Comparison of ENCODE assay signal across 8 cellular contexts in the genomic region with DNA sequence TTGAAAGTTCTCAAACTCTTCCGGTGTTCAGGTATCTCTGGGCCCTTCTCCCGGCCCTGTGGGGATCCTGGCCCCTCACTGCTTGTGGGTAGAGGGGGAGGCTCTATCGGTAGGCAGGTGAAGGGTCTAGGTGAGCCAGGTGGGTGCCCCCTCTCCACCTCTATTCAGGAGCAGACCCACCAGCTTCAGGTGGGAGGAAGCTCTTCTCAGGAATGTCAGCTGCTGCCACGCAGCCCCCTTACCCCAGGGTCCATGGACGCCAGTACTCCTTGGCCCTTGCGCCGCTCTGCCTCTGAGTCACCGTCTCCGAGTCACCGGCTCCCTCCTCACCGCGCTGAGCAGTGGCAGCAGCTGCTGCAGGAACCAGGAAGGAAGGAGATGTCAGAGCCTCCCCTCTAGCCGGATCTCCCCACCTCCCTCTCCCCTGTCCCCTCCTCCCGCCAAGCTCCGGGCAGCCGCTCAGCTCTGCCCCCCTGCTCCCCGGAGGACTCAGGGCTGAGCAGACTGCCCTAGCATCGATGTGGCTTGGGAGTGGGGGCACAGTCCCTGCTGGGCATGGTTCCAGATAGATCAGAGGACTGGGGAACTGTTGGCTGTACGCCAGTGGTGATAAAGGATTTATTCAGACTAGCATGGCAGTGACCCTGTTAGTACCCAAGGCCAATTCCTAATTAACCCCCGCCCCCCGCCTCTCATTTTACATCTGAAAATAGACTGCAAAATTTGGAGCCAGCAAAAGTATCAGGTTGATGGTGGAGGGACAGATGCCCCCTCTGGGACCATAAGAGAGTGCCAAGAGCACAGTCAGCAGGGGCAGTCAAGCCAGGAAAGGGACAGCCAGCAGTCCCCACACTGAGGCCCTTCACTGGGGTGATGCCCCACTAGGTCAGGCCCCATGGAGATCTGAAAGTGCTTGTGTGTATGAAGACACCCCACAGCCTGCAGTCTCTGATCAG. TPM values are rescaled to one million over a fixed set of nuclear protein-coding genes. Genes with fewer than 3 reads are reported as not detected.
DNase-seq lines count a peak whose midpoint lies in the region; ATAC-seq and TF ChIP-seq lines count a peak whose summit lies in the region.

A gene with protein sequence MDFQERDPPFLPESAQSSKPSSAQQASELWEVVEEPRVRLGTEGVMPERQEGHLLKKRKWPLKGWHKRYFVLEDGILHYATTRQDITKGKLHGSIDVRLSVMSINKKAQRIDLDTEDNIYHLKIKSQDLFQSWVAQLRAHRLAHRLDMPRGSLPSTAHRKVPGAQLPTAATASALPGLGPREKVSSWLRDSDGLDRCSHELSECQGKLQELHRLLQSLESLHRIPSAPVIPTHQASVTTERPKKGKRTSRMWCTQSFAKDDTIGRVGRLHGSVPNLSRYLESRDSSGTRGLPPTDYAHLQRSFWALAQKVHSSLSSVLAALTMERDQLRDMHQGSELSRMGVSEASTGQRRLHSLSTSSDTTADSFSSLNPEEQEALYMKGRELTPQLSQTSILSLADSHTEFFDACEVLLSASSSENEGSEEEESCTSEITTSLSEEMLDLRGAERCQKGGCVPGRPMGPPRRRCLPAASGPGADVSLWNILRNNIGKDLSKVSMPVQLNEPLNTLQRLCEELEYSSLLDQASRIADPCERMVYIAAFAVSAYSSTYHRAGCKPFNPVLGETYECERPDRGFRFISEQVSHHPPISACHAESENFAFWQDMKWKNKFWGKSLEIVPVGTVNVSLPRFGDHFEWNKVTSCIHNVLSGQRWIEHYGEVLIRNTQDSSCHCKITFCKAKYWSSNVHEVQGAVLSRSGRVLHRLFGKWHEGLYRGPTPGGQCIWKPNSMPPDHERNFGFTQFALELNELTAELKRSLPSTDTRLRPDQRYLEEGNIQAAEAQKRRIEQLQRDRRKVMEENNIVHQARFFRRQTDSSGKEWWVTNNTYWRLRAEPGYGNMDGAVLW (minus strand): TSS at position 371 of the 956 bp plus-strand sequence. CDS start 1,516 bp downstream, outside the sequence.

- H3K27ac ChIP-seq in KOPT-K1 (ENCODE audit: low read depth, low read length, poor library complexity, severe bottlenecking), result peak within 1 kb of the TSS; percentile 63
- peak within 1 kb of the TSS; percentile 78 for H3K27ac ChIP-seq in RWPE1

- in situ Hi-C loops in Caki2 (cut with HindIII; ENCODE audit: low pct_unique_long_range_greater_than_20kb, low sequenced_read_pairs), result no loop called here

- peak within 1 kb of the TSS; percentile 82 for H3K4me3 ChIP-seq in fibroblast of pulmonary artery (replicated peaks; ENCODE audit: low read depth, low read length)

- H3K4me1 Mint-ChIP-seq in activated T-helper 17 cell treated with anti-CD3 and anti-CD28 coated beads, Interleukin-2, amount 50 U/mL, for 72 hours, result peaks cover 15% of the 10 kb centered on the region
- H3K4me1 Mint-ChIP-seq in nephron, result peaks cover 22% of the 10 kb centered on the region
- peaks cover 25% of the 10 kb centered on the region for H3K4me1 Mint-ChIP-seq in stimulated activated naive CD8-positive, alpha-beta T cell treated with anti-CD3 and anti-CD28 coated beads, Interleukin-15, Interleukin-2, amounts not matched to agents 100 ng/mL and 50 ng/mL, for 24 hours (ENCODE audit: low read depth)

- H3K9me3 ChIP-seq in KOPT-K1 (ENCODE audit: insufficient read depth, low read length, poor library complexity, severe bottlenecking), result no peaks in the 10 kb centered on the region

- no peaks in the 10 kb centered on the region for H3K9me3 Mint-ChIP-seq in activated T-helper 17 cell treated with anti-CD3 and anti-CD28 coated beads, Interleukin-2, amount 50 U/mL, for 72 hours
- H3K9me3 Mint-ChIP-seq in nephron, result no peaks in the 10 kb centered on the region
- H3K9me3 Mint-ChIP-seq in stimulated activated naive CD8-positive, alpha-beta T cell treated with anti-CD3 and anti-CD28 coated beads, Interleukin-15, Interleukin-2, amounts not matched to agents 100 ng/mL and 50 ng/mL, for 24 hours, result no peaks in the 10 kb centered on the region

- peak within 1 kb of the TSS; percentile 90 for H3K27ac Mint-ChIP-seq in activated T-helper 17 cell treated with anti-CD3 and anti-CD28 coated beads, Interleukin-2, amount 50 U/mL, for 72 hours
- H3K27ac Mint-ChIP-seq in nephron, result peak within 1 kb of the TSS; percentile 57 to 80 (median 74)
- peak within 1 kb of the TSS; percentile 87 for H3K27ac Mint-ChIP-seq in stimulated activated naive CD8-positive, alpha-beta T cell treated with anti-CD3 and anti-CD28 coated beads, Interleukin-15, Interleukin-2, amounts not matched to agents 100 ng/mL and 50 ng/mL, for 24 hours

- peak within 1 kb of the TSS; percentile 93 for H3K4me3 Mint-ChIP-seq in activated T-helper 17 cell treated with anti-CD3 and anti-CD28 coated beads, Interleukin-2, amount 50 U/mL, for 72 hours
- H3K4me3 Mint-ChIP-seq in nephron, result peak within 1 kb of the TSS; percentile 96 to 97 (median 96)
- H3K4me3 Mint-ChIP-seq in stimulated activated naive CD8-positive, alpha-beta T cell treated with anti-CD3 and anti-CD28 coated beads, Interleukin-15, Interleukin-2, amounts not matched to agents 100 ng/mL and 50 ng/mL, for 24 hours, result peak within 1 kb of the TSS; percentile 94

- CTCF ChIA-PET in RWPE1 (lab: Yijun Ruan, JAX), result interaction anchor here (0.8 to 1.3 kb wide), 2 partner anchors 9 to 19 kb away, joined by 4 to 5 read pairs; partner anchors contain the start of gene SCRN2

- peaks cover 59% of the 10 kb centered on the region for H3K36me3 ChIP-seq in KOPT-K1 (ENCODE audit: insufficient read depth, low read length)

- ATAC-seq in GM21515 (IDR thresholded peaks at IDR 0.05; ENCODE audit: unreplicated experiment), result peak; percentile 66
- peak; percentile 99 for ATAC-seq in activated T-helper 17 cell treated with anti-CD3 and anti-CD28 coated beads, Interleukin-2, amount 50 U/mL, for 72 hours (replicated peaks)

- H3K36me3 Mint-ChIP-seq in activated T-helper 17 cell treated with anti-CD3 and anti-CD28 coated beads, Interleukin-2, amount 50 U/mL, for 72 hours (ENCODE audit: low read depth), result peaks cover 47% of the 10 kb centered on the region
- H3K36me3 Mint-ChIP-seq in nephron (ENCODE audit: low read depth), result peaks cover 34% of the 10 kb centered on the region
- H3K36me3 Mint-ChIP-seq in stimulated activated naive CD8-positive, alpha-beta T cell treated with anti-CD3 and anti-CD28 coated beads, Interleukin-15, Interleukin-2, amounts not matched to agents 100 ng/mL and 50 ng/mL, for 24 hours (ENCODE audit: low read depth), result peaks cover 32% of the 10 kb centered on the region

- DNase-seq in Caki2 (ENCODE audit: low read depth) (peak; percentile 86), RWPE1 (ENCODE audit: low spot score) (peak; percentile 74), fibroblast of pulmonary artery (ENCODE audit: low read depth) (peak; percentile 83)

- H3K27me3 Mint-ChIP-seq in activated T-helper 17 cell treated with anti-CD3 and anti-CD28 coated beads, Interleukin-2, amount 50 U/mL, for 72 hours, result no peaks in the 10 kb centered on the region
- no peaks in the 10 kb centered on the region for H3K27me3 Mint-ChIP-seq in nephron (ENCODE audit: low read depth)
- H3K27me3 Mint-ChIP-seq in stimulated activated naive CD8-positive, alpha-beta T cell treated with anti-CD3 and anti-CD28 coated beads, Interleukin-15, Interleukin-2, amounts not matched to agents 100 ng/mL and 50 ng/mL, for 24 hours, result no peaks in the 10 kb centered on the region

- TF ChIP-seq CTCF in RWPE1 (conservative IDR thresholded peaks at IDR 0.05; ENCODE audit: low read depth) (peak; percentile 76), fibroblast of pulmonary artery (IDR thresholded peaks at IDR 0.05; ENCODE audit: low read length, missing control alignments) (peak; percentile 13), nephron (IDR thresholded peaks at IDR 0.05; ENCODE audit: unreplicated experiment in 3 of 3) (no peak)

- POLR2A ChIA-PET in RWPE1 (lab: Yijun Ruan, JAX; ENCODE audit: low non-redundant PET), result no interaction called here

RNA-seq across cellular contexts. Expression of the gene that starts here (rescaled TPM):
- 10.0 and 12.4 TPM in 2 replicates for total RNA-seq in Caki2 (2014; rRNA removed; shearing (Covaris generic); ENCODE audit: low replicate concordance)
- total RNA-seq in activated T-helper 17 cell treated with anti-CD3 and anti-CD28 coated beads, Interleukin-2, amount 50 U/mL, for 72 hours, result 10 to 100 TPM; 11.6 to 14.4 TPM

Comparison
In these comparisons a context has a peak if more than half of its experiments do, and no peak if none do; other contexts are left out.
1. Peak in every context shown above with its lines: DNase-seq, ATAC-seq, H3K4me3 ChIP-seq and H3K27ac ChIP-seq.
2. CTCF ChIP-seq: peak in RWPE1 (single experiment) and fibroblast of pulmonary artery (single experiment); none in nephron (0 of 3).